ENCODE assay signal across 29 cellular contexts in the genomic region with DNA sequence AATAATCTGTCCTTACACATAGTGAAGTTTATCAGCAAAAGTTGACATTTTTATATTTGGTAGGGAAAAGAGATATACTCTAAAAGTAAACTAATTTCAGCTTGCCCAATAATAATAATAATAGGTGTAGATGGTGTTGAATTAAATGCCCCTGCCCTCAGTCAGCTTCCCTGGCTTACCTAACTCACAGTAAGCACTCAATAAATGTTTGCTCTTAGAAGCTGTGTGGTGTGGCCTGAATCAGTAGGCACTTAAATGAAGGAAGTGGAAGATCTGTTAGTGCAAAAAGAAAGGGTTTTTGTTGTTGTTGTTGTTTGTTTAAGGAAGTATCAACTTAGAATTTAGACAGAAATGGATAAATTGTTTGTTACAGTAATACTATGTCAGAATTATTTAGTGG.
"Had no signal": no experiment of that assay in that cellular context is flagged by ENCODE, and none has a peak within 500 bp of the region (broad histone marks: within the 10 kb centered on the region; RNA-seq: fewer than 3 reads in every experiment).

No MANE protein-coding gene starts in this region.

- H3K4me3 Mint-ChIP-seq: activated CD8-positive, alpha-beta T cell treated with anti-CD3 and anti-CD28 coated beads for 36 hours; activated naive CD8-positive, alpha-beta T cell; activated T-cell treated with anti-CD3 and anti-CD28 coated beads, Interleukin-2, amount 50 U/mL, for 4 hours; central memory CD8-positive, alpha-beta T cell; naive thymus-derived CD8-positive, alpha-beta T cell; neural progenitor cell; stimulated activated naive CD8-positive, alpha-beta T cell treated with anti-CD3 and anti-CD28 coated beads, Interleukin-15, Interleukin-2, amounts not matched to agents 100 ng/mL and 50 ng/mL, for 24 hours had no signal

- H3K9ac ChIP-seq: neural progenitor cell had no signal

- H3K36me3 Mint-ChIP-seq: activated naive CD8-positive, alpha-beta T cell had no signal

- DNase-seq: activated CD4-positive, alpha-beta T cell treated with anti-CD3 and anti-CD28 coated beads, Interleukin-2, amount 50 U/mL, for 1 hour; activated CD8-positive, alpha-beta T cell treated with anti-CD3 and anti-CD28 coated beads for 36 hours; activated naive CD4-positive, alpha-beta T cell treated with Interleukin-2 at 50 U/mL for 16 hours; activated T-cell treated with anti-CD3 and anti-CD28 coated beads, Interleukin-2, amount 50 U/mL, for 4 hours; anterior cingulate cortex; effector CD8-positive, alpha-beta T cell; left cardiac atrium; mammary epithelial cell; naive thymus-derived CD8-positive, alpha-beta T cell; posterior cingulate gyrus; stimulated activated CD4-positive, alpha-beta T cell treated with anti-CD3 and anti-CD28 coated beads, Interleukin-12 subunit alpha, Interleukin-12 subunit beta, amount 100 ng/mL, for 4 hours; stimulated activated CD4-positive, alpha-beta T cell treated with anti-CD3 and anti-CD28 coated beads, Interleukin-4, amount 100 ng/mL, for 1 hour; SW 1271; T-helper 2 cell; trophoblast cell had no signal

- ATAC-seq: activated CD8-positive, alpha-beta T cell treated with anti-CD3 and anti-CD28 coated beads for 36 hours; activated T-cell treated with anti-CD3 and anti-CD28 coated beads, Interleukin-2, amount 50 U/mL, for 4 hours; gastroesophageal sphincter; left cardiac atrium; naive thymus-derived CD8-positive, alpha-beta T cell; sciatic nerve had no signal

- H2AFZ ChIP-seq: hepatocyte, neural progenitor cell had no signal

- H3K4me1 ChIP-seq: neural progenitor cell had no signal

- H3K27me3 Mint-ChIP-seq: activated CD8-positive, alpha-beta T cell treated with anti-CD3 and anti-CD28 coated beads for 36 hours; activated naive CD8-positive, alpha-beta T cell; central memory CD8-positive, alpha-beta T cell; naive thymus-derived CD8-positive, alpha-beta T cell; stimulated activated naive CD8-positive, alpha-beta T cell treated with anti-CD3 and anti-CD28 coated beads, Interleukin-15, Interleukin-2, amounts not matched to agents 100 ng/mL and 50 ng/mL, for 24 hours had no signal

- H3K4me2 ChIP-seq: hepatocyte, neural progenitor cell had no signal

- H3K4me3 ChIP-seq: gastroesophageal sphincter, hepatocyte, neural progenitor cell, skin epidermis, thoracic aorta had no signal

- H3K27me3 ChIP-seq: gastroesophageal sphincter, hepatocyte, neural progenitor cell had no signal

- H3K9me3 ChIP-seq: gastroesophageal sphincter, thoracic aorta had no signal

- H3K27ac Mint-ChIP-seq: activated CD8-positive, alpha-beta T cell treated with anti-CD3 and anti-CD28 coated beads for 36 hours; activated naive CD8-positive, alpha-beta T cell; neural progenitor cell; stimulated activated naive CD8-positive, alpha-beta T cell treated with anti-CD3 and anti-CD28 coated beads, Interleukin-15, Interleukin-2, amounts not matched to agents 100 ng/mL and 50 ng/mL, for 24 hours had no signal

- FAIRE-seq: bronchial epithelial cell, colon, endometrium, keratinocyte, urothelium cell line had no signal

- H3K36me3 ChIP-seq: gastroesophageal sphincter, neural progenitor cell, thoracic aorta had no signal

- H3K9me3 Mint-ChIP-seq: activated CD8-positive, alpha-beta T cell treated with anti-CD3 and anti-CD28 coated beads for 36 hours; activated T-cell treated with anti-CD3 and anti-CD28 coated beads, Interleukin-2, amount 50 U/mL, for 4 hours; central memory CD8-positive, alpha-beta T cell; naive thymus-derived CD8-positive, alpha-beta T cell; neural progenitor cell; stimulated activated naive CD8-positive, alpha-beta T cell treated with anti-CD3 and anti-CD28 coated beads, Interleukin-15, Interleukin-2, amounts not matched to agents 100 ng/mL and 50 ng/mL, for 24 hours had no signal

- H3K4me1 Mint-ChIP-seq: neural progenitor cell had no signal

- H3K27ac ChIP-seq: gastroesophageal sphincter, hepatocyte, neural progenitor cell, skin epidermis, thoracic aorta had no signal
